In genomic region chr6:150755042-150755441, GRCh38 we compare ENCODE assay signal across 18 cellular contexts.
DNase-seq lines count a peak whose midpoint lies in the region; ATAC-seq and TF ChIP-seq lines count a peak whose summit lies in the region.
"Had no signal": no experiment of that assay in that cellular context is flagged by ENCODE, and none has a peak within 500 bp of the region (broad histone marks: within the 10 kb centered on the region; RNA-seq: fewer than 3 reads in every experiment).

No MANE protein-coding gene starts in this region.

- H3K27ac ChIP-seq in A673 (ENCODE audit: low read depth, low read length, poor library complexity, severe bottlenecking) (no peak overlapping the region), neural progenitor cell (no peak overlapping the region)
- H3K27ac ChIP-seq: 22Rv1 had no signal

- no peak overlapping the region for H2AFZ ChIP-seq in neural progenitor cell (replicated peaks)

- no peaks in the 10 kb centered on the region for H3K79me2 ChIP-seq in neural progenitor cell (ENCODE audit: low read depth)

- H3K9me3 ChIP-seq in A673 (ENCODE audit: low read depth, low read length, poor library complexity, severe bottlenecking): no peaks in the 10 kb centered on the region
- H3K9me3 ChIP-seq in neural progenitor cell (ENCODE audit: low read depth): no peaks in the 10 kb centered on the region

- CTCF ChIA-PET in A673 (lab: Charles Lee): interaction anchor here (0.9 kb wide), 1 partner anchor 33 kb away, joined by 7 read pairs; no protein-coding TSS in a partner anchor
- CTCF ChIA-PET in WTC11 (lab: Charles Lee): no interaction called here

- ATAC-seq in WTC11: no peak

- POLR2A ChIA-PET in A673 (lab: Charles Lee; ENCODE audit: low non-redundant PET): interaction anchor here (0.7 kb wide), 1 partner anchor 12 kb away, joined by 3 read pairs; no protein-coding TSS in a partner anchor
- POLR2A ChIA-PET in WTC11 (lab: Charles Lee): no interaction called here

- DNase-seq in NCI-H1092 treated with DMSO at 0.1 percent for 48 hours (lab: John Stamatoyannopoulos, UW): peak; percentile 36
- DNase-seq in NCI-H1092 (lab: John Stamatoyannopoulos, UW): no peak
- DNase-seq in A673 (ENCODE audit: low spot score): peak; percentile 59
- peak; percentile 61 for DNase-seq in NCI-H82 (lab: John Stamatoyannopoulos, UW)
- DNase-seq in neural progenitor cell (ENCODE audit: low spot score): no peak
- DNase-seq in activated gamma-delta T cell (lab: John Stamatoyannopoulos, UW): no peak
- DNase-seq in HuH-7 (ENCODE audit: low spot score): no peak
- DNase-seq in WTC11 (ENCODE audit: low spot score): no peak
- DNase-seq: Calu3; CD4-positive, alpha-beta memory T cell; H9; IMR-90; NCI-H1436 treated with DMSO at 0.1 percent for 48 hours; NCI-H2029 treated with DMSO at 0.1 percent for 48 hours; NCI-H510A treated with DMSO at 0.1 percent for 48 hours; NK-92 treated with Interleukin-12 subunit alpha and Interleukin-12 subunit beta, amount 100 ng/mL, for 24 hours; OCI-M1 had no signal

- no peak overlapping the region for H3K9ac ChIP-seq in neural progenitor cell

- no peaks in the 10 kb centered on the region for H4K20me1 ChIP-seq in neural progenitor cell (ENCODE audit: low read depth)

- H3K4me3 Mint-ChIP-seq in neural progenitor cell: no peak overlapping the region
- no peak overlapping the region for H3K4me3 Mint-ChIP-seq in WTC11
- H3K4me3 Mint-ChIP-seq: CD4-positive, alpha-beta memory T cell; H9 had no signal

- intact Hi-C loops in A673 (cut with micrococcal nuclease; ENCODE audit: unreplicated experiment): no loop called here

- no peak for TF ChIP-seq CTCF in A673 (conservative IDR thresholded peaks at IDR 0.05; ENCODE audit: low read depth, low read length)
- no peak for TF ChIP-seq CTCF in neural progenitor cell (IDR thresholded peaks at IDR 0.05)
- TF ChIP-seq CTCF in WTC11 (IDR thresholded peaks at IDR 0.05): no peak

- H3K4me3 ChIP-seq in A673 (ENCODE audit: low read depth, low read length, poor library complexity, severe bottlenecking) (no peak overlapping the region), neural progenitor cell (no peak overlapping the region)

- no peaks in the 10 kb centered on the region for H3K27me3 ChIP-seq in A673 (replicated peaks; ENCODE audit: insufficient read depth, low read depth, low read length, poor library complexity)
- H3K27me3 ChIP-seq in neural progenitor cell: no peaks in the 10 kb centered on the region

- peaks cover 4% of the 10 kb centered on the region for H3K27me3 Mint-ChIP-seq in neural progenitor cell (ENCODE audit: insufficient read depth, low read depth)
- peaks cover 44% of the 10 kb centered on the region for H3K27me3 Mint-ChIP-seq in WTC11 (ENCODE audit: low read depth)
- H3K27me3 Mint-ChIP-seq: CD4-positive, alpha-beta memory T cell had no signal

- H3K36me3 Mint-ChIP-seq in neural progenitor cell (peaks cover 29% of the 10 kb centered on the region), WTC11 (no peaks in the 10 kb centered on the region)
- H3K36me3 Mint-ChIP-seq: CD4-positive, alpha-beta memory T cell had no signal

- no peak overlapping the region for H3K4me2 ChIP-seq in neural progenitor cell

- peaks cover 44% of the 10 kb centered on the region for H3K4me1 ChIP-seq in A673 (ENCODE audit: insufficient read depth, low read length, poor library complexity, severe bottlenecking)
- H3K4me1 ChIP-seq in neural progenitor cell: peaks cover 28% of the 10 kb centered on the region

- BruUV-seq in A673 (replicated peaks; lab: Mats Ljungman, UMichigan): no TSS peak

- H3K27ac Mint-ChIP-seq in neural progenitor cell (peak overlapping the region; percentile 87), WTC11 (no peak overlapping the region)
- H3K27ac Mint-ChIP-seq: CD4-positive, alpha-beta memory T cell; H9 had no signal

- H3F3A ChIP-seq in neural progenitor cell (ENCODE audit: low read depth): peaks cover 26% of the 10 kb centered on the region

- H3K9me3 Mint-ChIP-seq in neural progenitor cell (peaks cover 3% of the 10 kb centered on the region), WTC11 (no peaks in the 10 kb centered on the region)
- H3K9me3 Mint-ChIP-seq: CD4-positive, alpha-beta memory T cell; H9 had no signal

- H3K36me3 ChIP-seq in A673 (ENCODE audit: insufficient read depth, low read length, poor library complexity, severe bottlenecking): no peaks in the 10 kb centered on the region
- no peaks in the 10 kb centered on the region for H3K36me3 ChIP-seq in neural progenitor cell

- H3K4me1 Mint-ChIP-seq in neural progenitor cell (peaks cover 65% of the 10 kb centered on the region), WTC11 (peaks cover 12% of the 10 kb centered on the region)
- H3K4me1 Mint-ChIP-seq: CD4-positive, alpha-beta memory T cell had no signal

TF ChIP-seq in WTC11, 78 proteins besides CTCF, POLR2A, EP300 and RAD21 (continues in another document):
- TF ChIP-seq ZNF232 (CRISPR knock-in tag; IDR thresholded peaks at IDR 0.05): no peak
- TF ChIP-seq ZBTB43 (CRISPR knock-in tag; IDR thresholded peaks at IDR 0.05): no peak
- TF ChIP-seq TEAD1 (CRISPR knock-in tag; IDR thresholded peaks at IDR 0.05): no peak
- TF ChIP-seq GRHL2 (CRISPR knock-in tag; IDR thresholded peaks at IDR 0.05; ENCODE audit: insufficient replicate concordance, severe bottlenecking): no peak
- no peak for TF ChIP-seq JAZF1 (CRISPR knock-in tag; IDR thresholded peaks at IDR 0.05)
- no peak for TF ChIP-seq FOXP1 (CRISPR knock-in tag; IDR thresholded peaks at IDR 0.05; ENCODE audit: borderline replicate concordance)
- TF ChIP-seq NR2C2 (CRISPR knock-in tag; IDR thresholded peaks at IDR 0.05): no peak
- no peak for TF ChIP-seq STAT6 (CRISPR knock-in tag; conservative IDR thresholded peaks at IDR 0.05; ENCODE audit: low read depth)
- no peak for TF ChIP-seq TEAD4 (CRISPR knock-in tag; IDR thresholded peaks at IDR 0.05)
- TF ChIP-seq ATF6 (CRISPR knock-in tag; IDR thresholded peaks at IDR 0.05): no peak
- no peak for TF ChIP-seq NFATC4 (CRISPR knock-in tag; IDR thresholded peaks at IDR 0.05)
- TF ChIP-seq CREM (CRISPR knock-in tag; IDR thresholded peaks at IDR 0.05): no peak
- no peak for TF ChIP-seq RORB (CRISPR knock-in tag; IDR thresholded peaks at IDR 0.05)
- no peak for TF ChIP-seq FOXJ3 (CRISPR knock-in tag; IDR thresholded peaks at IDR 0.05; ENCODE audit: borderline replicate concordance)
- no peak for TF ChIP-seq HMGXB4 (CRISPR knock-in tag; IDR thresholded peaks at IDR 0.05)
- no peak for TF ChIP-seq PRRX2 (CRISPR knock-in tag; IDR thresholded peaks at IDR 0.05)

Comparison
In these comparisons a context has a peak if more than half of its experiments do, and no peak if none do; other contexts are left out.
1. DNase-seq: peak in NCI-H1092 treated with DMSO at 0.1 percent for 48 hours (single experiment), A673 (single experiment) and NCI-H82 (single experiment); none in NCI-H1092 (single experiment), neural progenitor cell (single experiment), activated gamma-delta T cell (single experiment), HuH-7 (single experiment) and WTC11 (single experiment).